In genomic region chr20:33668791-33669155, GRCh38 we compare ENCODE assay signal across 1 cellular context.
TF ChIP-seq lines count a peak whose summit lies in the region.

No MANE protein-coding gene starts in this region.

TF ChIP-seq in K562, 482 proteins besides CTCF, POLR2A, EP300 and RAD21:
- TF ChIP-seq EGR1 (conservative IDR thresholded peaks at IDR 0.05) (0 out of 2 replicates have a peak, but pooled peaks have one; percentile 14), ZNF121 (CRISPR knock-in tag; conservative IDR thresholded peaks at IDR 0.05) (no peak)
